ENCODE assay signal across 24 cellular contexts in the genomic region with DNA sequence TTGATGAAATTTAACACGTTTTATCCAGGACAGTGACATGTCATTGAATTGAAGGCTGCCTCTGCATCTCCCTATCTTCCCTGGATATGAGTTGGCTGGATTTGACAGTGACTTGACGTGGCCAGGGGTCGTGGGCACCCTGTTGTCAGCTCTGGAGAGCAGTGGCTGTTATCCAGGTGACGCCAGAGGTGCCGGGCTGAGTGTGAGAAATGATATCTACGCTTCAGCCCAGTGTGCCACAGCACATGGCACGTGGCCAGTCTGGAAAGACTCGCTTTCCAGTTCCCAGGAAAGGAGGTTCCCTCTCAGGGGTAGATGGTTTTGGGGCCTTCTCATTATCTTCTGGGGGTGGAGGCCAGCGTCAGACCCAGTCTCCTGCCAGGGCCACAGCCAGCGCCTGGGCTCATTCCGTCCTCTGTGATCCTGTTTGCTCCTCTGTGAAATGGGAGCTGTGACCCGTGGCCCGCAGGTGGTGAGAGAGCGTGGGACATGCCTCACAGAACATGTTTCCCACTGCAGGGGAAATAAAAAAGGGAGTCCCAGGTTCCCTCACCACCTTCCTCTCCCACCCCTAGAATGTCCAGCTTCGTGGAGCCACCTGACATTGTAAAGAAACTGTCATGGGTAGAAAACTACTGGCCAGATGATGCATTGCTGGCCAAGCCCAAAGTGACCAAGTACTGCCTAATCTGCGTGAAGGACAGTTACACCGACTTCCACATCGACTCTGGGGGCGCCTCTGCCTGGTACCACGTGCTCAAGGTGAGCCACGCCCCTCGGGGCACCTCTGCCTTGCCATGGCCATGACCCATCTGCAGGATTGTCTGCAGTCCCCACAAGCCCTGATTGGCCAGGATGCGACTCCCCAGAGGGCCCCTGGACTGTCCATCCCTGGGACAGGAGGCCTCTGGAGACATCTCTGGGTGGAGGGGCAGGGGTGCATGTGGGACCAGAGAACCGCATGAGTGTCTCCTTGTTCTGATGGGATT.
A peak's percentile ranks its signal among the peaks of the same experiment; 100 is the strongest.
DNase-seq lines count a peak whose midpoint lies in the region; ATAC-seq and TF ChIP-seq lines count a peak whose summit lies in the region.
"Had no signal": no experiment of that assay in that cellular context is flagged by ENCODE, and none has a peak within 500 bp of the region (broad histone marks: within the 10 kb centered on the region; RNA-seq: fewer than 3 reads in every experiment).

No MANE protein-coding gene starts in this region.

- WGBS in right cardiac atrium = 82% methylated on average over 24 of the region's 24 CpGs
- WGBS in sigmoid colon, 2 donors = 94% methylated on average over 24 of the region's 24 CpGs
- WGBS in upper lobe of left lung, 2 donors = 94 to 95% methylated on average over 20 to 24 of the region's 24 CpGs

- H3K4me3 ChIP-seq in ascending aorta (no peak overlapping the region), right cardiac atrium (ENCODE audit: low read length) (no peak overlapping the region), sigmoid colon (no peak overlapping the region), HAP-1 (no peak overlapping the region), upper lobe of left lung (no peak overlapping the region)
- H3K4me3 ChIP-seq: GM23248, K562, prostate gland, skin epidermis had no signal

- H3K9me3 ChIP-seq in ascending aorta = no peaks in the 10 kb centered on the region
- H3K9me3 ChIP-seq in right cardiac atrium (ENCODE audit: control insufficient read depth, low read length) = no peaks in the 10 kb centered on the region
- no peaks in the 10 kb centered on the region for H3K9me3 ChIP-seq in sigmoid colon
- H3K9me3 ChIP-seq in HAP-1 = no peaks in the 10 kb centered on the region
- H3K9me3 ChIP-seq in upper lobe of left lung = no peaks in the 10 kb centered on the region
- H3K9me3 ChIP-seq: prostate gland had no signal

- no peak for TF ChIP-seq EP300 in sigmoid colon (IDR thresholded peaks at IDR 0.05)
- TF ChIP-seq EP300 in upper lobe of left lung (IDR thresholded peaks at IDR 0.05) = no peak

- H3K27ac ChIP-seq in ascending aorta (no peak overlapping the region), right cardiac atrium (ENCODE audit: low read length) (no peak overlapping the region), sigmoid colon (no peak overlapping the region), upper lobe of left lung (no peak overlapping the region)
- H3K27ac ChIP-seq: GM23248, prostate gland, skin epidermis had no signal

- no peaks in the 10 kb centered on the region for H3K27me3 ChIP-seq in ascending aorta
- H3K27me3 ChIP-seq in right cardiac atrium (ENCODE audit: control insufficient read depth, insufficient read depth) = no peaks in the 10 kb centered on the region
- no peaks in the 10 kb centered on the region for H3K27me3 ChIP-seq in sigmoid colon
- H3K27me3 ChIP-seq in HAP-1 (ENCODE audit: low read depth) = no peaks in the 10 kb centered on the region
- no peaks in the 10 kb centered on the region for H3K27me3 ChIP-seq in upper lobe of left lung

- intact Hi-C loops in ascending aorta (cut with DNase I) = no loop called here
- intact Hi-C loops in right cardiac atrium (cut with DNase I) = no loop called here
- intact Hi-C loops in sigmoid colon (cut with DNase I) = no loop called here

- H3K36me3 ChIP-seq in ascending aorta (peaks cover 66 to 93% of the 10 kb centered on the region in 2 donors), sigmoid colon (peaks cover 28 to 97% (median 54%) of the 10 kb centered on the region in 4 donors), HAP-1 (replicated peaks) (peaks cover 11% of the 10 kb centered on the region), upper lobe of left lung (peaks cover 19 to 93% (median 77%) of the 10 kb centered on the region in 4 donors)

- in situ Hi-C loops in HAP-1 (cut with MboI; ENCODE audit: low sequenced_read_pairs) = no loop called here

- H3K4me1 ChIP-seq in ascending aorta = no peaks in the 10 kb centered on the region
- no peaks in the 10 kb centered on the region for H3K4me1 ChIP-seq in right cardiac atrium (ENCODE audit: control insufficient read depth, insufficient read depth, low read length)
- no peaks in the 10 kb centered on the region for H3K4me1 ChIP-seq in sigmoid colon
- no peaks in the 10 kb centered on the region for H3K4me1 ChIP-seq in HAP-1
- no peaks in the 10 kb centered on the region for H3K4me1 ChIP-seq in upper lobe of left lung
- H3K4me1 ChIP-seq: prostate gland had no signal

- DNase-seq in activated effector memory CD4-positive, alpha-beta T cell treated with anti-CD3 and anti-CD28 coated beads, Interleukin-2, amount 50 U/mL, for 16 hours = peak; percentile 57
- no peak for DNase-seq in activated effector memory CD4-positive, alpha-beta T cell treated with Interleukin-2 at 50 U/mL for 16 hours
- peak; percentile 3 to 42 for DNase-seq in ascending aorta (ENCODE audit: low spot score in 2 of 2)
- peak; percentile 33 to 72 (median 65) for DNase-seq in right cardiac atrium
- peak; percentile 59 for DNase-seq in sigmoid colon
- no peak for DNase-seq in HAP-1 (ENCODE audit: low spot score in 2 of 2)
- DNase-seq in SKM-1 treated with dmso at 0.1 percent for 144 hours (lab: John Stamatoyannopoulos, UW; ENCODE audit: unreplicated experiment) = no peak
- no peak for DNase-seq in upper lobe of left lung
- DNase-seq: activated CD8-positive, alpha-beta T cell treated with anti-CD3 and anti-CD28 coated beads, Interleukin-2, amount 10 ng/mL, durations not matched to agents 7 days and 5 days; activated T-cell treated with anti-CD3 and anti-CD28 coated beads, Interleukin-2, amount 50 U/mL, for 1 hour; AML-193; cerebellar nuclear complex; effector CD8-positive, alpha-beta T cell; foreskin fibroblast; GM23248; midbrain; NCI-H1417 treated with DMSO at 0.1 percent for 48 hours; NCI-H2107; NCI-H446 treated with DMSO at 0.1 percent for 48 hours; SHP77; stimulated activated CD4-positive, alpha-beta T cell treated with anti-CD3 and anti-CD28 coated beads, Interleukin-1b, Interleukin-23, amount 100 ng/mL, for 48 hours had no signal

- ATAC-seq in right cardiac atrium (peak in 1 of 2 donors; percentile 54), upper lobe of left lung (ENCODE audit: low FRiP score in 2 of 2) (no peak)
- ATAC-seq: activated CD8-positive, alpha-beta T cell treated with anti-CD3 and anti-CD28 coated beads, Interleukin-2, amount 10 ng/mL, durations not matched to agents 7 days and 5 days; K562 had no signal

- TF ChIP-seq CTCF in ascending aorta (IDR thresholded peaks at IDR 0.05) (no peak), sigmoid colon (IDR thresholded peaks at IDR 0.05) (no peak), upper lobe of left lung (IDR thresholded peaks at IDR 0.05) (no peak)

- TF ChIP-seq POLR2A in sigmoid colon (IDR thresholded peaks at IDR 0.05) = no peak
- TF ChIP-seq POLR2A in upper lobe of left lung (IDR thresholded peaks at IDR 0.05) = no peak

Comparison
In these comparisons a context has a peak if more than half of its experiments do, and no peak if none do; other contexts are left out.
1. DNase-seq: peak in activated effector memory CD4-positive, alpha-beta T cell treated with anti-CD3 and anti-CD28 coated beads, Interleukin-2, amount 50 U/mL, for 16 hours (single experiment), ascending aorta (2 of 2), right cardiac atrium (3 of 3) and sigmoid colon (single experiment); none in activated effector memory CD4-positive, alpha-beta T cell treated with Interleukin-2 at 50 U/mL for 16 hours (single experiment), HAP-1 (0 of 2), SKM-1 treated with dmso at 0.1 percent for 144 hours (single experiment) and upper lobe of left lung (0 of 2).